8 cellular contexts compared by ENCODE assay signal in genomic region chr3:156552973-156553372, GRCh38. TPM values are rescaled to one million over a fixed set of nuclear protein-coding genes. Genes with fewer than 3 reads are reported as not detected.
DNase-seq lines count a peak whose midpoint lies in the region; ATAC-seq and TF ChIP-seq lines count a peak whose summit lies in the region.

No MANE protein-coding gene starts in this region.

- no peaks in the 10 kb centered on the region for H3K27me3 Mint-ChIP-seq in neural crest cell (ENCODE audit: low read depth)

- H3F3A ChIP-seq in MM.1S (ENCODE audit: insufficient read depth, low read length) = 0 out of 2 replicates have a peak, but pooled peaks cover 4% of the 10 kb centered on the region

- peaks cover 10% of the 10 kb centered on the region; the same call in 1 of the 2 replicates for H4K20me1 ChIP-seq in DND-41 (ENCODE audit: insufficient read depth, low read length)
- peaks cover 18% of the 10 kb centered on the region; the same call in 1 of the 2 replicates for H4K20me1 ChIP-seq in MM.1S (ENCODE audit: insufficient read depth, low read length)

- H3K27me3 ChIP-seq in DND-41 (ENCODE audit: insufficient read depth, low read length, poor library complexity) = no peaks in the 10 kb centered on the region
- H3K27me3 ChIP-seq in MM.1S (replicated peaks; ENCODE audit: insufficient read depth, low read length) = no peaks in the 10 kb centered on the region

- H3K4me1 ChIP-seq in DND-41 (ENCODE audit: insufficient read depth, low read length) (peaks cover 36% of the 10 kb centered on the region), MM.1S (ENCODE audit: low read length) (peaks cover 45% of the 10 kb centered on the region)

- H3K4me1 Mint-ChIP-seq in neural crest cell = peaks cover 48% of the 10 kb centered on the region

- H3K36me3 Mint-ChIP-seq in neural crest cell (ENCODE audit: low read depth) = peaks cover 7% of the 10 kb centered on the region

- no peak overlapping the region for H3K27ac Mint-ChIP-seq in neural crest cell (ENCODE audit: unreplicated experiment)

- ATAC-seq in DND-41 (ENCODE audit: insufficient read depth, low read depth) = no peak
- ATAC-seq in GM19395 (IDR thresholded peaks at IDR 0.05; ENCODE audit: unreplicated experiment) = no peak
- no peak for ATAC-seq in GM18520 (IDR thresholded peaks at IDR 0.05; ENCODE audit: unreplicated experiment)

- TF ChIP-seq CTCF in DND-41 (IDR thresholded peaks at IDR 0.05; ENCODE audit: borderline replicate concordance, extremely low read depth, low read length, poor library complexity, severe bottlenecking) = no peak
- no peak for TF ChIP-seq CTCF in MM.1S (IDR thresholded peaks at IDR 0.05; ENCODE audit: low read length)
- TF ChIP-seq CTCF in choroid plexus epithelial cell (conservative IDR thresholded peaks at IDR 0.05; ENCODE audit: low read depth, low read length) = no peak
- TF ChIP-seq CTCF in neural crest cell (conservative IDR thresholded peaks at IDR 0.05) = no peak

- H3K9me2 ChIP-seq in MM.1S (replicated peaks; ENCODE audit: insufficient read depth, low read length) = no peaks in the 10 kb centered on the region

- H3K79me2 ChIP-seq in DND-41 (ENCODE audit: insufficient read depth, low read length) = peaks cover 55% of the 10 kb centered on the region
- H3K79me2 ChIP-seq in MM.1S (ENCODE audit: low read length) = peaks cover 70% of the 10 kb centered on the region

- no peaks in the 10 kb centered on the region for H3K9me3 ChIP-seq in DND-41 (ENCODE audit: insufficient read depth, low read length, severe bottlenecking)
- no peaks in the 10 kb centered on the region for H3K9me3 ChIP-seq in MM.1S (replicated peaks; ENCODE audit: insufficient read depth, low read length)

- H3K4me2 ChIP-seq in DND-41 (ENCODE audit: insufficient read depth, low read length) = peak overlapping the region; percentile 67
- peak overlapping the region; percentile 69 for H3K4me2 ChIP-seq in MM.1S (ENCODE audit: low read depth, low read length)

- H3K4me3 Mint-ChIP-seq in neural crest cell = peak overlapping the region; percentile 97

- H3K36me3 ChIP-seq in DND-41 (ENCODE audit: insufficient read depth, low read length) = peaks cover 54% of the 10 kb centered on the region
- peaks cover 40% of the 10 kb centered on the region; the same call in 1 of the 2 replicates for H3K36me3 ChIP-seq in MM.1S (replicated peaks; ENCODE audit: insufficient read depth, low read length)

- H3K4me3 ChIP-seq in DND-41 (ENCODE audit: low read depth in 1 of 2, low read length in 2 of 2) (peak overlapping the region in 1 of 2 experiments; percentile 93; a peak in 1 of 4 replicates), MM.1S (ENCODE audit: low read length) (peak overlapping the region; percentile 89), choroid plexus epithelial cell (ENCODE audit: low read depth, low read length) (peak overlapping the region; percentile 79)

- H3K27ac ChIP-seq in DND-41 (ENCODE audit: low read length) (no peak overlapping the region), MM.1S (ENCODE audit: low read length) (no peak overlapping the region)

- H3K9ac ChIP-seq in DND-41 (ENCODE audit: low read depth, low read length) (peak overlapping the region; percentile 86; the same call in 1 of the 2 replicates), MM.1S (ENCODE audit: low read length) (peak overlapping the region; percentile 91; the same call in 1 of the 2 replicates)

- H3K9me3 Mint-ChIP-seq in neural crest cell = no peaks in the 10 kb centered on the region

- DNase-seq in DND-41 (no peak), MM.1S (no peak), choroid plexus epithelial cell (ENCODE audit: low read depth) (no peak), neural crest cell (ENCODE audit: low read depth, low spot score) (no peak), NCI-H748 (lab: John Stamatoyannopoulos, UW; ENCODE audit: unreplicated experiment) (no peak), HUDEP-2 (lab: John Stamatoyannopoulos, UW; ENCODE audit: unreplicated experiment in 76 of 76) (no peak)

- H2AFZ ChIP-seq in DND-41 (ENCODE audit: low read depth, low read length) (no peak overlapping the region), MM.1S (ENCODE audit: low read length) (no peak overlapping the region)

RNA-seq across cellular contexts. Expression of gene SSR3, which starts 1.9 kb away (rescaled TPM):
- 131 and 136 TPM in 2 replicates for total RNA-seq in neural crest cell
